Comparison of ENCODE assay signal across 16 cellular contexts in the genomic region with DNA sequence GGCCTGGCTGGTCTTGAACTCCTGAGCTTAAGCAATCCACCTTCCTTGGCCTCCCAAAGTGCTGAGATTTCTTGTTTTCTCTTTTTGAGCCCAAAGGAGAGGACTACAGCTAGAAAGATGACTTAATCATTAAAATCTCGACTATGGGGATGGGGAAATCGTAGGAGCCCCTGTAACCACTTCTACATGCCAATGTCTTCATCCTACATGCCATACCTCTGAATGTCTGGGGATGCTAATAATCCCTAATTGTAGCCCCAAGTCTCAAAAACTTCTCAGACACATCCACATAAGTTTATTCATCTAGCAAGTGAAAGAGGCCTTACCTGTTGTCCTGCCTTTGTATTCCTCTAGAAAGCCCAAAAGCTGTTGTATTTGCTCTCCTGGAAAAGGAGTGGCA. TPM values are rescaled to one million over a fixed set of nuclear protein-coding genes. Genes with fewer than 3 reads are reported as not detected.
A peak's percentile ranks its signal among the peaks of the same experiment; 100 is the strongest.
DNase-seq lines count a peak whose midpoint lies in the region; ATAC-seq and TF ChIP-seq lines count a peak whose summit lies in the region.
"Had no signal": no experiment of that assay in that cellular context is flagged by ENCODE, and none has a peak within 500 bp of the region (broad histone marks: within the 10 kb centered on the region; RNA-seq: fewer than 3 reads in every experiment).

No MANE protein-coding gene starts in this region.

- intact Hi-C loops in activated CD4-positive, alpha-beta T cell treated with anti-CD3 and anti-CD28 coated beads, Interleukin-2, amount 10 ng/mL, durations not matched to agents 24 days and 14 days (cut with micrococcal nuclease), result loop anchor here (2.0 kb wide), 1 partner anchor 15 kb away; no protein-coding TSS in a partner anchor

- no peak for TF ChIP-seq POLR2A in GM18505 (IDR thresholded peaks at IDR 0.05; ENCODE audit: borderline replicate concordance, extremely low read depth, insufficient read depth, insufficient read length)

- no peak overlapping the region for H3K4me3 Mint-ChIP-seq in activated CD4-positive, alpha-beta T cell treated with anti-CD3 and anti-CD28 coated beads, Interleukin-2, amount 10 ng/mL, durations not matched to agents 24 days and 14 days
- H3K4me3 Mint-ChIP-seq: CD4-positive, alpha-beta memory T cell; GM23338 had no signal

- ATAC-seq in GM18505 (IDR thresholded peaks at IDR 0.05; ENCODE audit: unreplicated experiment) (no peak), GM18498 (IDR thresholded peaks at IDR 0.05; ENCODE audit: unreplicated experiment) (no peak)
- ATAC-seq: GM23338 had no signal

- no peak overlapping the region for H3K27ac Mint-ChIP-seq in activated CD4-positive, alpha-beta T cell treated with anti-CD3 and anti-CD28 coated beads, Interleukin-2, amount 10 ng/mL, durations not matched to agents 24 days and 14 days
- H3K27ac Mint-ChIP-seq: CD4-positive, alpha-beta memory T cell; GM23338 had no signal

- no peak overlapping the region for H3K4me3 ChIP-seq in AG10803 (ENCODE audit: low read length)
- no peak overlapping the region for H3K4me3 ChIP-seq in epithelial cell of esophagus (ENCODE audit: low read length)
- H3K4me3 ChIP-seq: GM23338, HAP-1 had no signal

- H3K4me1 Mint-ChIP-seq in activated CD4-positive, alpha-beta T cell treated with anti-CD3 and anti-CD28 coated beads, Interleukin-2, amount 10 ng/mL, durations not matched to agents 24 days and 14 days, result peaks cover 14% of the 10 kb centered on the region

- no peaks in the 10 kb centered on the region for H3K9me3 Mint-ChIP-seq in activated CD4-positive, alpha-beta T cell treated with anti-CD3 and anti-CD28 coated beads, Interleukin-2, amount 10 ng/mL, durations not matched to agents 24 days and 14 days

- DNase-seq in AG10803 (ENCODE audit: low read depth) (peak; percentile 32), EL (peak; percentile 45), epithelial cell of esophagus (ENCODE audit: low read depth) (peak; percentile 30), renal cortical epithelial cell (ENCODE audit: low read depth) (peak; percentile 31)
- no peak for DNase-seq in activated CD4-positive, alpha-beta T cell treated with anti-CD3 and anti-CD28 coated beads, Interleukin-2, amount 10 ng/mL, durations not matched to agents 24 days and 14 days
- DNase-seq: ACHN; BE2C; CD4-positive, alpha-beta memory T cell; DMS79; GDM1 had no signal

- peaks cover 9% of the 10 kb centered on the region for H3K27me3 Mint-ChIP-seq in activated CD4-positive, alpha-beta T cell treated with anti-CD3 and anti-CD28 coated beads, Interleukin-2, amount 10 ng/mL, durations not matched to agents 24 days and 14 days

- no peaks in the 10 kb centered on the region for H3K36me3 Mint-ChIP-seq in activated CD4-positive, alpha-beta T cell treated with anti-CD3 and anti-CD28 coated beads, Interleukin-2, amount 10 ng/mL, durations not matched to agents 24 days and 14 days (ENCODE audit: low read depth)
- H3K36me3 Mint-ChIP-seq: CD4-positive, alpha-beta memory T cell had no signal

- no peak for TF ChIP-seq CTCF in AG10803 (conservative IDR thresholded peaks at IDR 0.05; ENCODE audit: low read length)
- no peak for TF ChIP-seq CTCF in epithelial cell of esophagus (IDR thresholded peaks at IDR 0.05; ENCODE audit: insufficient read depth, low read depth, low read length, missing control alignments)

RNA-seq across cellular contexts. Expression of a gene that starts 3.7 kb away (rescaled TPM):
- total RNA-seq in renal cortical epithelial cell, result 0.45 and 1.6 TPM in 2 replicates
- 1.0 and 1.5 TPM in 2 replicates for total RNA-seq in activated CD4-positive, alpha-beta T cell treated with anti-CD3 and anti-CD28 coated beads, Interleukin-2, amount 10 ng/mL, durations not matched to agents 24 days and 14 days
- total RNA-seq: CD4-positive, alpha-beta memory T cell had no signal

RNA-seq across cellular contexts. Expression of a gene that starts 16.6 kb away (rescaled TPM):
- 52.7 and 62.3 TPM in 2 replicates for total RNA-seq in renal cortical epithelial cell
- total RNA-seq in activated CD4-positive, alpha-beta T cell treated with anti-CD3 and anti-CD28 coated beads, Interleukin-2, amount 10 ng/mL, durations not matched to agents 24 days and 14 days, result 11.2 and 11.3 TPM in 2 replicates

RNA-seq across cellular contexts. Expression of a gene that starts 33.8 kb away (rescaled TPM):
- 144 and 235 TPM in 2 replicates for total RNA-seq in renal cortical epithelial cell
- total RNA-seq in activated CD4-positive, alpha-beta T cell treated with anti-CD3 and anti-CD28 coated beads, Interleukin-2, amount 10 ng/mL, durations not matched to agents 24 days and 14 days, result 11.3 and 12.9 TPM in 2 replicates

RNA-seq across cellular contexts. Expression of a gene that starts 49.2 kb away (rescaled TPM):
- total RNA-seq in renal cortical epithelial cell, result not detected in 2 replicates
- total RNA-seq in activated CD4-positive, alpha-beta T cell treated with anti-CD3 and anti-CD28 coated beads, Interleukin-2, amount 10 ng/mL, durations not matched to agents 24 days and 14 days, result not detected in 2 replicates
- total RNA-seq: A172; CD4-positive, alpha-beta memory T cell; GM23338; HT1080 had no signal

RNA-seq across cellular contexts. Expression of a gene that starts 51.4 kb away (rescaled TPM):
- total RNA-seq in renal cortical epithelial cell, result 0.15 and 0.17 TPM in 2 replicates
- total RNA-seq in activated CD4-positive, alpha-beta T cell treated with anti-CD3 and anti-CD28 coated beads, Interleukin-2, amount 10 ng/mL, durations not matched to agents 24 days and 14 days, result 0.33 TPM in 1 of 2 replicates, not detected in the other
- total RNA-seq: A172; CD4-positive, alpha-beta memory T cell had no signal

Comparison
In these comparisons a context has a peak if more than half of its experiments do, and no peak if none do; other contexts are left out.
1. RNA of a gene that starts 33.8 kb away (total RNA-seq): 144 to 235 TPM in renal cortical epithelial cell; 11.3 to 12.9 TPM in activated CD4-positive, alpha-beta T cell treated with anti-CD3 and anti-CD28 coated beads, Interleukin-2, amount 10 ng/mL, durations not matched to agents 24 days and 14 days; every median in the first group is over 10 times any median in the second.